In genomic region chr2:104856973-104857261, GRCh38 we compare ENCODE assay signal across 10 cellular contexts. TPM values are rescaled to one million over a fixed set of nuclear protein-coding genes. Genes with fewer than 3 reads are reported as not detected.
DNase-seq lines count a peak whose midpoint lies in the region; ATAC-seq and TF ChIP-seq lines count a peak whose summit lies in the region.
"Had no signal": no experiment of that assay in that cellular context is flagged by ENCODE, and none has a peak within 500 bp of the region (broad histone marks: within the 10 kb centered on the region; RNA-seq: fewer than 3 reads in every experiment).

No MANE protein-coding gene starts in this region.

- no peak overlapping the region for H3K27ac Mint-ChIP-seq in activated T-helper 17 cell treated with anti-CD3 and anti-CD28 coated beads, Interleukin-2, amount 50 U/mL, for 72 hours

- H3K27ac ChIP-seq in right cardiac atrium (ENCODE audit: low read length) (no peak overlapping the region), heart left ventricle (no peak overlapping the region), thymus (ENCODE audit: low read depth) (no peak overlapping the region)

- H3K27me3 ChIP-seq in right cardiac atrium (ENCODE audit: control insufficient read depth, insufficient read depth) (peaks cover 9% of the 10 kb centered on the region), heart left ventricle (peaks cover 72 to 90% (median 84%) of the 10 kb centered on the region in 9 donors), kidney epithelial cell (ENCODE audit: control insufficient read depth, insufficient read depth, low read length) (peaks cover 31% of the 10 kb centered on the region), thymus (ENCODE audit: control insufficient read depth, insufficient read depth) (peaks cover 79% of the 10 kb centered on the region)

- DNase-seq in right cardiac atrium (no peak), heart left ventricle (no peak), kidney epithelial cell (ENCODE audit: low read depth) (no peak), NCI-H446 (lab: John Stamatoyannopoulos, UW) (no peak), G401 (ENCODE audit: low spot score) (no peak), NCI-H2107 (lab: John Stamatoyannopoulos, UW) (no peak)
- DNase-seq: NK-92 treated with Interleukin-12 subunit alpha and Interleukin-12 subunit beta, amount 100 ng/mL, for 24 hours had no signal

- no peak for TF ChIP-seq CTCF in heart left ventricle (IDR thresholded peaks at IDR 0.05)
- no peak for TF ChIP-seq CTCF in kidney epithelial cell (IDR thresholded peaks at IDR 0.05; ENCODE audit: insufficient read depth, low read length, poor library complexity, severe bottlenecking)

- intact Hi-C loops in right cardiac atrium (cut with DNase I): no loop called here
- intact Hi-C loops in heart left ventricle (cut with DNase I): no loop called here

- no peak for TF ChIP-seq POLR2A in heart left ventricle (IDR thresholded peaks at IDR 0.05)

- H3K4me1 Mint-ChIP-seq in activated T-helper 17 cell treated with anti-CD3 and anti-CD28 coated beads, Interleukin-2, amount 50 U/mL, for 72 hours: peaks cover 14% of the 10 kb centered on the region

- H3K9me3 ChIP-seq in right cardiac atrium (ENCODE audit: control insufficient read depth, low read length): no peaks in the 10 kb centered on the region
- no peaks in the 10 kb centered on the region for H3K9me3 ChIP-seq in heart left ventricle
- H3K9me3 ChIP-seq in thymus (ENCODE audit: control insufficient read depth): no peaks in the 10 kb centered on the region

- H3K4me3 ChIP-seq in right cardiac atrium (ENCODE audit: low read length): peak overlapping the region; percentile 41
- H3K4me3 ChIP-seq in heart left ventricle: peak overlapping the region in 3 of 12 donors; percentile 19 to 32 (median 20)
- peak overlapping the region; percentile 64 for H3K4me3 ChIP-seq in kidney epithelial cell (ENCODE audit: low read depth, low read length)
- H3K4me3 ChIP-seq in thymus (ENCODE audit: low read length): peak overlapping the region; percentile 59

- 3% methylated on average over 41 of the region's 41 CpGs for WGBS in right cardiac atrium
- WGBS in heart left ventricle, 4 donors: 0 to 5% (median 2%) methylated on average over 16 to 40 of the region's 41 CpGs
- WGBS in thymus: under 1% methylated on average over 41 of the region's 41 CpGs

- H3K36me3 Mint-ChIP-seq in activated T-helper 17 cell treated with anti-CD3 and anti-CD28 coated beads, Interleukin-2, amount 50 U/mL, for 72 hours (ENCODE audit: low read depth): peaks cover 30% of the 10 kb centered on the region

- H3K4me3 Mint-ChIP-seq in activated T-helper 17 cell treated with anti-CD3 and anti-CD28 coated beads, Interleukin-2, amount 50 U/mL, for 72 hours: peak overlapping the region; percentile 46

- ATAC-seq in right cardiac atrium: no peak
- no peak for ATAC-seq in heart left ventricle
- no peak for ATAC-seq in activated T-helper 17 cell treated with anti-CD3 and anti-CD28 coated beads, Interleukin-2, amount 50 U/mL, for 72 hours (replicated peaks)

- peaks cover 8% of the 10 kb centered on the region for H3K9me3 Mint-ChIP-seq in activated T-helper 17 cell treated with anti-CD3 and anti-CD28 coated beads, Interleukin-2, amount 50 U/mL, for 72 hours

- H3K36me3 ChIP-seq in heart left ventricle (no peaks in the 10 kb centered on the region), kidney epithelial cell (ENCODE audit: control insufficient read depth, insufficient read depth, low read length) (no peaks in the 10 kb centered on the region), thymus (ENCODE audit: control insufficient read depth, insufficient read depth) (no peaks in the 10 kb centered on the region)

- H3K4me1 ChIP-seq in right cardiac atrium (ENCODE audit: control insufficient read depth, insufficient read depth, low read length): peaks cover 3% of the 10 kb centered on the region
- peaks cover 0 to 52% (median 23%) of the 10 kb centered on the region in 12 donors for H3K4me1 ChIP-seq in heart left ventricle
- peaks cover 21% of the 10 kb centered on the region for H3K4me1 ChIP-seq in thymus (ENCODE audit: control insufficient read depth, insufficient read depth, low read length)

- in situ Hi-C loops in G401 (cut with HindIII; ENCODE audit: low sequenced_read_pairs): no loop called here

- peaks cover 71% of the 10 kb centered on the region for H3K27me3 Mint-ChIP-seq in activated T-helper 17 cell treated with anti-CD3 and anti-CD28 coated beads, Interleukin-2, amount 50 U/mL, for 72 hours

RNA-seq across cellular contexts. Expression of gene POU3F3, which starts 3.0 kb away (rescaled TPM):
- total RNA-seq in right cardiac atrium (1 to 10 TPM in 1 of 4 donors, under 1 TPM in 3; 0.06 to 1.1 (median 0.68) TPM), heart left ventricle (under 1 TPM in 1 of 9 donors, not detected in 8; 0.27 TPM), kidney epithelial cell (18.2 and 19.0 TPM in 2 replicates)
- polyA plus RNA-seq in right cardiac atrium (0.07 TPM), heart left ventricle (under 1 TPM in 1 of 2 donors, not detected in 1; 0.08 TPM), thymus (0.82 TPM)
- total RNA-seq in activated T-helper 17 cell treated with anti-CD3 and anti-CD28 coated beads, Interleukin-2, amount 50 U/mL, for 72 hours: not detected
- total RNA-seq in G401 (2014; rRNA removed; shearing (Covaris generic)): not detected in 2 replicates
- total RNA-seq: bronchial epithelial cell had no signal
